8 cellular contexts compared by ENCODE assay signal in genomic region chr4:76984788-76985211, GRCh38. TPM values are rescaled to one million over a fixed set of nuclear protein-coding genes. Genes with fewer than 3 reads are reported as not detected.
DNase-seq lines count a peak whose midpoint lies in the region; ATAC-seq and TF ChIP-seq lines count a peak whose summit lies in the region.

No MANE protein-coding gene starts in this region.

- no peak for DNase-seq in Right ventricle myocardium inferior (ENCODE audit: missing footprints)
- no peak for DNase-seq in cardiac septum (ENCODE audit: low spot score)
- DNase-seq in epithelial cell of proximal tubule (ENCODE audit: low read depth), result peak; percentile 97
- peak; percentile 99 for DNase-seq in myocyte (ENCODE audit: low read depth)
- no peak for DNase-seq in activated CD4-positive, CD25-positive, alpha-beta regulatory T cell (lab: John Stamatoyannopoulos, UW)
- DNase-seq in LoVo (ENCODE audit: low spot score), result no peak

- intact Hi-C loops in Right ventricle myocardium inferior (cut with DNase I), result loop anchor here (5.0 kb wide), 1 partner anchor 32 kb away; no protein-coding TSS in a partner anchor
- intact Hi-C loops in cardiac septum (cut with DNase I), result loop anchor here (5.0 kb wide), 1 partner anchor 37 kb away; the partner anchor contains the start of gene SEPTIN11

- no peak for TF ChIP-seq CTCF in epithelial cell of proximal tubule (conservative IDR thresholded peaks at IDR 0.05; ENCODE audit: low read depth, low read length)

- no peak overlapping the region for H3K4me3 ChIP-seq in epithelial cell of proximal tubule (ENCODE audit: low read depth, low read length)

- peak; percentile 93 for ATAC-seq in Right ventricle myocardium inferior
- no peak for ATAC-seq in activated CD4-positive, CD25-positive, alpha-beta regulatory T cell treated with anti-CD3 and anti-CD28 coated beads, Interleukin-2, amount 50 U/mL, for 24 hours
- ATAC-seq in HG02885 (IDR thresholded peaks at IDR 0.05; ENCODE audit: poor library complexity, unreplicated experiment), result no peak

RNA-seq across cellular contexts. Expression of gene SEPTIN11, which starts 35.2 kb away (rescaled TPM):
- 32.9 TPM for total RNA-seq in Right ventricle myocardium inferior
- total RNA-seq in cardiac septum, result 41.5 TPM
- 86.7 and 109 TPM in 2 replicates for total RNA-seq in epithelial cell of proximal tubule
- total RNA-seq in myocyte, result 321 and 381 TPM in 2 replicates
- polyA plus RNA-seq in myocyte (2012), result 326 TPM

Comparison
In these comparisons a context has a peak if more than half of its experiments do, and no peak if none do; other contexts are left out.
1. DNase-seq: peak in epithelial cell of proximal tubule (single experiment) and myocyte (single experiment); none in Right ventricle myocardium inferior (single experiment), cardiac septum (single experiment), activated CD4-positive, CD25-positive, alpha-beta regulatory T cell (0 of 4) and LoVo (single experiment).